8 cellular contexts compared by ENCODE assay signal in genomic region chr7:149874644-149875028, GRCh38. TPM values are rescaled to one million over a fixed set of nuclear protein-coding genes. Genes with fewer than 3 reads are reported as not detected.
DNase-seq lines count a peak whose midpoint lies in the region; ATAC-seq and TF ChIP-seq lines count a peak whose summit lies in the region.

No MANE protein-coding gene starts in this region.

- no peak overlapping the region for H2BK120ac ChIP-seq in IMR-90 (ENCODE audit: low read depth, low read length)

- H2AK5ac ChIP-seq in IMR-90 (ENCODE audit: low read depth, low read length): no peak overlapping the region

- H3K14ac ChIP-seq in IMR-90 (replicated peaks; ENCODE audit: low read depth, low read length): no peak overlapping the region

- peaks cover 19% of the 10 kb centered on the region for H3K36me3 Mint-ChIP-seq in CD4-positive, CD25-positive, alpha-beta regulatory T cell
- no peaks in the 10 kb centered on the region for H3K36me3 Mint-ChIP-seq in dendritic cell treated with granulocyte-macrophage colony-stimulating factor and Interleukin-4, amounts not matched to agents 40 ng/mL and 50 ng/mL, for 4 days (ENCODE audit: low read depth)
- no peaks in the 10 kb centered on the region for H3K36me3 Mint-ChIP-seq in neural crest cell (ENCODE audit: low read depth)

- POLR2A ChIA-PET in IMR-90 (lab: Charles Lee; ENCODE audit: unreplicated experiment): no interaction called here

- BruUV-seq in IMR-90 (replicated peaks; lab: Mats Ljungman, UMichigan): no TSS peak

- H4K91ac ChIP-seq in IMR-90 (ENCODE audit: insufficient read depth, low read depth, low read length): no peak overlapping the region

- no peaks in the 10 kb centered on the region for H3K27me3 Mint-ChIP-seq in CD4-positive, CD25-positive, alpha-beta regulatory T cell
- H3K27me3 Mint-ChIP-seq in dendritic cell treated with granulocyte-macrophage colony-stimulating factor and Interleukin-4, amounts not matched to agents 40 ng/mL and 50 ng/mL, for 4 days: peaks cover 8% of the 10 kb centered on the region
- no peaks in the 10 kb centered on the region for H3K27me3 Mint-ChIP-seq in neural crest cell (ENCODE audit: low read depth)

- peaks cover 62% of the 10 kb centered on the region for H3K4me1 ChIP-seq in CD4-positive, CD25-positive, alpha-beta regulatory T cell (ENCODE audit: control insufficient read depth, insufficient read depth, low read length, poor library complexity, severe bottlenecking)
- peaks cover 3% of the 10 kb centered on the region for H3K4me1 ChIP-seq in IMR-90 (ENCODE audit: control insufficient read depth, insufficient read depth, low read length)

- H3K9me3 ChIP-seq in CD4-positive, CD25-positive, alpha-beta regulatory T cell (ENCODE audit: control insufficient read depth in 2 of 2, low read length in 2 of 2): no peaks in the 10 kb centered on the region
- H3K9me3 ChIP-seq in IMR-90 (ENCODE audit: control insufficient read depth, insufficient read depth, low read length): no peaks in the 10 kb centered on the region

- no peaks in the 10 kb centered on the region for H3K9me1 ChIP-seq in IMR-90 (ENCODE audit: insufficient read depth, low read length)

- CTCF ChIA-PET in IMR-90 (lab: Yijun Ruan, JAX): no interaction called here

- peaks cover 16% of the 10 kb centered on the region for H3K36me3 ChIP-seq in CD4-positive, CD25-positive, alpha-beta regulatory T cell (ENCODE audit: control insufficient read depth, insufficient read depth, low read length)
- H3K36me3 ChIP-seq in IMR-90 (ENCODE audit: control insufficient read depth, insufficient read depth, low read length): no peaks in the 10 kb centered on the region

- no peak overlapping the region for H3K18ac ChIP-seq in IMR-90 (ENCODE audit: low read depth, low read length)

- peak overlapping the region; percentile 20 for H2AK9ac ChIP-seq in IMR-90 (replicated peaks; ENCODE audit: low read depth, low read length, poor library complexity)

- peaks cover 0 to 3% (median 0%) of the 10 kb centered on the region in 7 donors for H3K9me3 Mint-ChIP-seq in CD4-positive, CD25-positive, alpha-beta regulatory T cell
- H3K9me3 Mint-ChIP-seq in dendritic cell treated with granulocyte-macrophage colony-stimulating factor and Interleukin-4, amounts not matched to agents 40 ng/mL and 50 ng/mL, for 4 days: no peaks in the 10 kb centered on the region
- H3K9me3 Mint-ChIP-seq in neural crest cell: no peaks in the 10 kb centered on the region

- H3K27me3 ChIP-seq in CD4-positive, CD25-positive, alpha-beta regulatory T cell (ENCODE audit: control insufficient read depth, insufficient read depth, low read length): no peaks in the 10 kb centered on the region
- H3K27me3 ChIP-seq in IMR-90 (ENCODE audit: control insufficient read depth, insufficient read depth, low read length): no peaks in the 10 kb centered on the region

- no peak for DNase-seq in CD4-positive, CD25-positive, alpha-beta regulatory T cell
- DNase-seq in IMR-90: no peak
- DNase-seq in neural crest cell (ENCODE audit: low read depth, low spot score): no peak
- no peak for DNase-seq in stimulated activated CD4-positive, alpha-beta T cell treated with anti-CD3 and anti-CD28 coated beads, Interleukin-1b, Interleukin-23, amount 100 ng/mL, for 48 hours
- DNase-seq in NCI-H2107 treated with DMSO at 0.1 percent for 48 hours (lab: John Stamatoyannopoulos, UW; ENCODE audit: unreplicated experiment): no peak
- no peak for DNase-seq in ureter (ENCODE audit: low spot score)

- no peak overlapping the region for H3K9ac ChIP-seq in IMR-90 (ENCODE audit: low read depth, low read length)

- no peak overlapping the region for H3K4ac ChIP-seq in IMR-90 (ENCODE audit: low read depth, low read length)

- H3K4me3 Mint-ChIP-seq in CD4-positive, CD25-positive, alpha-beta regulatory T cell: peak overlapping the region; percentile 84 to 93 (median 90)
- peak overlapping the region; percentile 80 for H3K4me3 Mint-ChIP-seq in dendritic cell treated with granulocyte-macrophage colony-stimulating factor and Interleukin-4, amounts not matched to agents 40 ng/mL and 50 ng/mL, for 4 days
- peak overlapping the region; percentile 92 for H3K4me3 Mint-ChIP-seq in neural crest cell

- intact Hi-C loops in IMR-90 (cut with micrococcal nuclease): no loop called here
- intact Hi-C loops in dendritic cell treated with granulocyte-macrophage colony-stimulating factor and Interleukin-4, amounts not matched to agents 40 ng/mL and 50 ng/mL, for 4 days (cut with micrococcal nuclease): no loop called here

- TF ChIP-seq CTCF in IMR-90 (conservative IDR thresholded peaks at IDR 0.05; ENCODE audit: low read depth, low read length): no peak
- no peak for TF ChIP-seq CTCF in neural crest cell (conservative IDR thresholded peaks at IDR 0.05)

- H3K27ac Mint-ChIP-seq in CD4-positive, CD25-positive, alpha-beta regulatory T cell: peak overlapping the region; percentile 24 to 81 (median 38)
- H3K27ac Mint-ChIP-seq in dendritic cell treated with granulocyte-macrophage colony-stimulating factor and Interleukin-4, amounts not matched to agents 40 ng/mL and 50 ng/mL, for 4 days: no peak overlapping the region
- peak overlapping the region; percentile 30 for H3K27ac Mint-ChIP-seq in neural crest cell (ENCODE audit: unreplicated experiment)

- ATAC-seq in CD4-positive, CD25-positive, alpha-beta regulatory T cell (ENCODE audit: low read depth in 2 of 2): no peak
- ATAC-seq in IMR-90 (ENCODE audit: low read depth) (no peak), esophagus mucosa (no peak)

- no peak for TF ChIP-seq RAD21 in IMR-90 (IDR thresholded peaks at IDR 0.05; ENCODE audit: low read length)

- no peak overlapping the region for H3K56ac ChIP-seq in IMR-90 (ENCODE audit: extremely low read depth, insufficient read depth, low read length)

- no peak overlapping the region for H2BK5ac ChIP-seq in IMR-90 (ENCODE audit: low read depth, low read length, poor library complexity, severe bottlenecking)

- H4K5ac ChIP-seq in IMR-90 (ENCODE audit: low read depth, low read length): no peak overlapping the region

- in situ Hi-C loops in IMR-90 (cut with MboI; ENCODE audit: low sequenced_read_pairs): loop anchor here (25.0 kb wide), 1 partner anchor 538 kb away; a partner anchor contains a TSS

- TF ChIP-seq POLR2A in IMR-90 (IDR thresholded peaks at IDR 0.05; ENCODE audit: low read depth, low read length): no peak

- H3K4me3 ChIP-seq in CD4-positive, CD25-positive, alpha-beta regulatory T cell (ENCODE audit: low read depth, low read length): peak overlapping the region; percentile 91
- no peak overlapping the region for H3K4me3 ChIP-seq in IMR-90 (ENCODE audit: insufficient read depth, low read depth, low read length)

- no peaks in the 10 kb centered on the region for H4K20me1 ChIP-seq in IMR-90 (ENCODE audit: insufficient read depth, low read length)

- peaks cover 0 to 6% of the 10 kb centered on the region in 2 experiments; a peak in 1 of 4 replicates for H3K79me1 ChIP-seq in IMR-90 (ENCODE audit: low read depth in 1 of 2, low read length in 2 of 2)

- H3K27ac ChIP-seq in CD4-positive, CD25-positive, alpha-beta regulatory T cell (ENCODE audit: insufficient read depth, low read length, poor library complexity, severe bottlenecking): no peak overlapping the region
- no peak overlapping the region for H3K27ac ChIP-seq in IMR-90 (ENCODE audit: insufficient read depth, low read length)

- peak overlapping the region; percentile 98 for H2AFZ ChIP-seq in IMR-90 (replicated peaks; ENCODE audit: low read length, poor library complexity)

- H4K8ac ChIP-seq in IMR-90 (ENCODE audit: low read depth in 2 of 2, low read length in 2 of 2): no peak overlapping the region

- H2BK15ac ChIP-seq in IMR-90 (ENCODE audit: low read depth, low read length): no peak overlapping the region

- dilution Hi-C loops in IMR-90 (cut with HindIII; ENCODE audit: low sequenced_read_pairs, unreplicated experiment): no loop called here

- WGBS in IMR-90 (ENCODE audit: extremely low coverage in 2 of 2, insufficient read length in 1 of 2), 2 experiments: 68% methylated on average over 4 of the region's 8 CpGs; no CpG with 5 or more reads in 1 of the 2 experiments

- no peak overlapping the region for H3K23ac ChIP-seq in IMR-90 (ENCODE audit: low read depth, low read length)

- H3K4me2 ChIP-seq in IMR-90 (ENCODE audit: low read depth, low read length): no peak overlapping the region; the same call in 1 of the 2 replicates

- peaks cover 19 to 73% (median 57%) of the 10 kb centered on the region in 4 donors for H3K4me1 Mint-ChIP-seq in CD4-positive, CD25-positive, alpha-beta regulatory T cell
- H3K4me1 Mint-ChIP-seq in dendritic cell treated with granulocyte-macrophage colony-stimulating factor and Interleukin-4, amounts not matched to agents 40 ng/mL and 50 ng/mL, for 4 days (ENCODE audit: low read depth): peaks cover 31% of the 10 kb centered on the region
- H3K4me1 Mint-ChIP-seq in neural crest cell: peaks cover 25% of the 10 kb centered on the region

- no peak overlapping the region for H2BK20ac ChIP-seq in IMR-90 (ENCODE audit: low read depth, low read length)

TF ChIP-seq in IMR-90, 13 proteins besides CTCF, POLR2A, EP300 and RAD21 (continues in another document):
- no peak for TF ChIP-seq ELK1 (IDR thresholded peaks at IDR 0.05; ENCODE audit: borderline replicate concordance, low read depth, low read length)
- TF ChIP-seq CHD1 (IDR thresholded peaks at IDR 0.05; ENCODE audit: low read depth, low read length): no peak

RNA-seq across cellular contexts. Expression of gene ATP6V0E2, which starts 0.9 kb away (rescaled TPM):
- total RNA-seq in CD4-positive, CD25-positive, alpha-beta regulatory T cell: 45.9 TPM
- 100 to 1,000 TPM; 150 to 183 (median 164) TPM for polyA plus RNA-seq in CD4-positive, CD25-positive, alpha-beta regulatory T cell
- total RNA-seq in IMR-90 (2012; rRNA removed): 5.7 and 10.3 TPM in 2 replicates
- polyA plus RNA-seq in IMR-90 (2012; rRNA removed): 29.3 and 30.3 TPM in 2 replicates
- polyA plus RNA-seq in IMR-90 (2012; cell fraction: cytosol; rRNA removed): 18.0 and 25.3 TPM in 2 replicates
- polyA plus RNA-seq in IMR-90 (2012; cell fraction: nucleus; rRNA removed; ENCODE audit: low replicate concordance): 17.9 and 24.3 TPM in 2 replicates
- 86.5 and 87.4 TPM in 2 replicates for total RNA-seq in neural crest cell
- 3.6 TPM for total RNA-seq in esophagus mucosa
- total RNA-seq in ureter: 15.0 TPM

RNA-seq across cellular contexts. Expression of gene ZNF862, which starts 36.5 kb away (rescaled TPM):
- 32.8 TPM for total RNA-seq in CD4-positive, CD25-positive, alpha-beta regulatory T cell
- polyA plus RNA-seq in CD4-positive, CD25-positive, alpha-beta regulatory T cell: 1 to 10 TPM; 5.3 to 7.6 (median 6.6) TPM
- total RNA-seq in IMR-90 (2012; rRNA removed) (3.3 and 5.9 TPM in 2 replicates), neural crest cell (15.2 and 19.6 TPM in 2 replicates), esophagus mucosa (7.3 TPM), ureter (24.6 TPM)
- polyA plus RNA-seq in IMR-90 (2012; rRNA removed): 10.8 and 10.9 TPM in 2 replicates
- 4.5 and 5.8 TPM in 2 replicates for polyA plus RNA-seq in IMR-90 (2012; cell fraction: cytosol; rRNA removed)
- polyA plus RNA-seq in IMR-90 (2012; cell fraction: nucleus; rRNA removed; ENCODE audit: low replicate concordance): 56.1 and 60.8 TPM in 2 replicates
